ENCODE assay signal across 8 cellular contexts in the genomic region with DNA sequence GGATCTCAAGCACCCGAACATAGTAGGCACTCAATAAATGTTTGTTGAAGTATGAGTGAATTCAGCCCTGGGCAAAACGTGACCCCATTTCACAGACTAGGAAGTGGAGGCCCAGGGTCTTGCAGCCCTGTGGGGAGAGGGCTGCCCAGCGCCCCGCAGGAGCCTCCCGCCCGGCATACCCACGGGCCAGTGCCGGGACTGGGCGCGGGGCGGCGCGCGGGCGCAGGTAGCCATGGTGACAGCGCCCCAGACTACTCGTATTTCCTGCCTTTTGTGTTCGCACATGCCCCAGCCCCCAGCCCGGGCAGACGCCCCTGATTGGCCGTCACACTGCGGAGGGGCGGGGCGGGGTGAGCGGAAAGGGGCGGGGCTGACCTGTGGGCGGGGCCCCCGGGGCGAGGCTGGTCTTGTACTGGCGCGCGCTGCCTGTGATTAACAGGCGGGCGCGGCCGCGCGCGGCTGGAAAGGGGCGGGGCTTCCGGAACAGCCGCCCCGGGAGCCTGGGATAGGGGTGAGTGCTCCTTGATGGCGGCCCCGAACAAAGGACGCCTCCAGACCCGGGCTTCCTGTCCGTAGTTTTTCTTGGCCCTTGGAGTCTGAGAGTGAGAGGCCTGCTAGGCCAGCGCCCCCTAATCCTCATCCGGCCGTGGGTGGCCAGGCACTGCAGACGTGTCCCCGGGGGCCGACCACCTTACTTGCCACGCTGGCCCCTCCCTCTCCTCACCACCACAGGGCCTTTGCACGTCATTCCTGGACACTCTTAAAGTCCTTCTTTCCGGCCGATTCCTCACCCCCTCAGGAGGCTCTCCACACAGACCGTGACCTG.
DNase-seq lines count a peak whose midpoint lies in the region; ATAC-seq and TF ChIP-seq lines count a peak whose summit lies in the region.

No MANE protein-coding gene starts in this region.

- H4K20me1 ChIP-seq in DOHH2 (ENCODE audit: control insufficient read depth, insufficient read depth, low read depth, low read length): no peaks in the 10 kb centered on the region

- TF ChIP-seq CTCF in DOHH2 (IDR thresholded peaks at IDR 0.05; ENCODE audit: low read depth, low read length, poor library complexity, severe bottlenecking) (peak; percentile 58), foreskin keratinocyte (conservative IDR thresholded peaks at IDR 0.05) (peak; percentile 66)

- H3K9me3 ChIP-seq in DOHH2 (ENCODE audit: control insufficient read depth, insufficient read depth, low read length) (peaks cover 9% of the 10 kb centered on the region; the same call in 1 of the 2 replicates), neuron (ENCODE audit: low read length) (no peaks in the 10 kb centered on the region), stomach smooth muscle (ENCODE audit: control insufficient read depth in 2 of 2, low read length in 2 of 2) (no peaks in the 10 kb centered on the region)

- no peaks in the 10 kb centered on the region for H3K9me2 ChIP-seq in DOHH2 (replicated peaks; ENCODE audit: control insufficient read depth, low read length)

- peak overlapping the region; percentile 53 to 55 for H3K9ac ChIP-seq in stomach smooth muscle (ENCODE audit: low read length in 2 of 2)

- H3K27ac ChIP-seq in DOHH2 (ENCODE audit: low read depth, low read length): peak overlapping the region; percentile 91
- peak overlapping the region; percentile 85 for H3K27ac ChIP-seq in foreskin keratinocyte
- H3K27ac ChIP-seq in stomach smooth muscle (ENCODE audit: low read length): peak overlapping the region; percentile 66

- no peaks in the 10 kb centered on the region for H3K27me3 ChIP-seq in DOHH2 (ENCODE audit: control insufficient read depth, low read length)
- no peaks in the 10 kb centered on the region for H3K27me3 ChIP-seq in foreskin keratinocyte
- no peaks in the 10 kb centered on the region for H3K27me3 ChIP-seq in neuron (ENCODE audit: insufficient read depth, low read length)
- no peaks in the 10 kb centered on the region for H3K27me3 ChIP-seq in stomach smooth muscle (ENCODE audit: control insufficient read depth in 1 of 2, insufficient read depth in 2 of 2, low read length in 2 of 2)

- peak; percentile 90 for DNase-seq in Jurkat, Clone E6-1 (ENCODE audit: low read depth, low spot score)
- DNase-seq in SIG-M5 (lab: John Stamatoyannopoulos, UW): peak; percentile 66
- DNase-seq in activated naive CD4-positive, alpha-beta T cell (lab: John Stamatoyannopoulos, UW): peak; percentile 93 to 98 (median 96)
- DNase-seq in foreskin keratinocyte: peak; percentile 75 to 89

- no peak overlapping the region for H2AFZ ChIP-seq in neuron (ENCODE audit: low read depth, low read length)

- peak overlapping the region; percentile 78 for H3K4me3 ChIP-seq in DOHH2 (ENCODE audit: low read length)
- H3K4me3 ChIP-seq in Jurkat, Clone E6-1 (ENCODE audit: low read length): peak overlapping the region; percentile 59
- H3K4me3 ChIP-seq in neuron (ENCODE audit: low read length): peak overlapping the region; percentile 6
- H3K4me3 ChIP-seq in stomach smooth muscle (ENCODE audit: low read length in 2 of 2): peak overlapping the region; percentile 65 to 74

- H3K4me2 ChIP-seq in DOHH2 (ENCODE audit: low read length): peak overlapping the region; percentile 90

- H3K4me1 ChIP-seq in DOHH2 (ENCODE audit: control insufficient read depth, low read length) (peaks cover 91% of the 10 kb centered on the region), foreskin keratinocyte (peaks cover 26% of the 10 kb centered on the region), neuron (ENCODE audit: insufficient read depth, low read length) (peaks cover 46% of the 10 kb centered on the region), stomach smooth muscle (ENCODE audit: control insufficient read depth, insufficient read depth, low read length) (peaks cover 32% of the 10 kb centered on the region)

- H3K79me2 ChIP-seq in DOHH2 (ENCODE audit: control insufficient read depth, low read length): peaks cover 83% of the 10 kb centered on the region

- H3K36me3 ChIP-seq in DOHH2 (ENCODE audit: control insufficient read depth, low read length): peaks cover 9% of the 10 kb centered on the region
- peaks cover 3% of the 10 kb centered on the region for H3K36me3 ChIP-seq in neuron (ENCODE audit: insufficient read depth, low read length)
- no peaks in the 10 kb centered on the region for H3K36me3 ChIP-seq in stomach smooth muscle (ENCODE audit: control insufficient read depth in 2 of 2, insufficient read depth in 2 of 2, low read length in 2 of 2)

- H3F3A ChIP-seq in DOHH2 (ENCODE audit: control insufficient read depth, insufficient read depth): peaks cover 25% of the 10 kb centered on the region

- ATAC-seq in GM21717 (IDR thresholded peaks at IDR 0.05; ENCODE audit: unreplicated experiment) (peak; percentile 68), foreskin keratinocyte (peak; percentile 88)

Comparison
In these comparisons a context has a peak if more than half of its experiments do, and no peak if none do; other contexts are left out.
1. Peak in every context shown above with its lines: DNase-seq, ATAC-seq, H3K4me3 ChIP-seq and H3K27ac ChIP-seq.
2. H3K4me3 ChIP-seq: peak in every context shown above with its lines; median percentile 78 in DOHH2; 70 in stomach smooth muscle; 59 in Jurkat, Clone E6-1; 6 in neuron.